Comparison of ENCODE assay signal across 1 cellular context in the genomic region with DNA sequence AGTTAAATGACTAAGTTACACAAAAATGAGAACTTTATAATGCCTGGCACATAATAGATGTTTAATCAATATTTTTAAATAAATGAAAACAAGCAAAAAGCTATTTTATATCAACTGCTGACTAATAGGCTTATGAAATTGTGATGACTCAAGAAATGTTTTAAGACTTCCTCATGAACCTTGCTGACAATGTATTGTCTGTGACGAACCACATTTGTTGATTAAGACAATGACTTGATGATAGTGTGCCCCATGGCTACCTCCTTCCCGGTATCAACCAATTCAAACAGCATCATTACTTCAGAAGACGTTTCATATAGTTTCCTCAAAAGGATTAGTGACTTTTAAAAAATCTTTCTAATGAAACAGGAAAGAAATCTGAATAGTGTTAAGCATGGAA.
TF ChIP-seq lines count a peak whose summit lies in the region.

No MANE protein-coding gene starts in this region.

TF ChIP-seq in GM23338, 12 proteins besides CTCF, POLR2A, EP300 and RAD21 (continued from another document):
- no peak for TF ChIP-seq NANOG (IDR thresholded peaks at IDR 0.05; ENCODE audit: borderline replicate concordance)
- TF ChIP-seq EZH2 (IDR thresholded peaks at IDR 0.05; ENCODE audit: low read depth, unreplicated experiment) = no peak
- TF ChIP-seq ETS1 (IDR thresholded peaks at IDR 0.05) = no peak
- TF ChIP-seq CREB1 (CRISPR knock-in tag; IDR thresholded peaks at IDR 0.05; ENCODE audit: low read depth) = no peak
- no peak for TF ChIP-seq ZNF331 (CRISPR knock-in tag; IDR thresholded peaks at IDR 0.05; ENCODE audit: low read depth)
- no peak for TF ChIP-seq EZH2phosphoT487 (IDR thresholded peaks at IDR 0.05; ENCODE audit: unreplicated experiment)
- TF ChIP-seq STAT1 (IDR thresholded peaks at IDR 0.05; ENCODE audit: unreplicated experiment) = no peak
- no peak for TF ChIP-seq POLR2AphosphoS5 (IDR thresholded peaks at IDR 0.05; ENCODE audit: low read depth)
- no peak for TF ChIP-seq ZNF114 (CRISPR knock-in tag; IDR thresholded peaks at IDR 0.05)
